ENCODE assay signal across 12 cellular contexts in the genomic region with DNA sequence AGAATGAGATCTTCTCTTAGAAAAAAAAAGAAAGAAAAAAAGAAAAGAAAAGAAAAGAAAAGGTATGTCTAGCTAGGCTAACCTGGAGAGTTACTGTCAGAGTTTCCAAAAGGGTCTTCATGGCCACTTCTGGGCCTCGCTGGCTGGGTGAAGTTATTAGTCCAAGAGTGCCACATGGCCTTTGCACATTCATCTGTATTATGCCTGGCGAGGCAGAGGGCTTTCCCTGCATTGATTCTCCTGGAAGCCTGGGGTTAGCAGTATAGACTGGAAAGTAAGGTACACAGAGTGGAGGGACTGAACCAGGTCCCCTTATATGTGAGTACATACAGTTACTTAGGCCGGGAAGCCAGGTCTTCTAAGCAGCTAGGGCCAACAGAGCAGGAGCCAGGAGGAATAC. TPM values are rescaled to one million over a fixed set of nuclear protein-coding genes. Genes with fewer than 3 reads are reported as not detected.
DNase-seq lines count a peak whose midpoint lies in the region; ATAC-seq and TF ChIP-seq lines count a peak whose summit lies in the region.
"Had no signal": no experiment of that assay in that cellular context is flagged by ENCODE, and none has a peak within 500 bp of the region (broad histone marks: within the 10 kb centered on the region; RNA-seq: fewer than 3 reads in every experiment).

No MANE protein-coding gene starts in this region.

- H3K27me3 ChIP-seq in WERI-Rb-1 (ENCODE audit: insufficient read depth, low read depth, severe bottlenecking): no peaks in the 10 kb centered on the region
- H3K27me3 ChIP-seq in mesendoderm (ENCODE audit: insufficient read depth, low read length, poor library complexity): no peaks in the 10 kb centered on the region
- no peaks in the 10 kb centered on the region for H3K27me3 ChIP-seq in thymus (ENCODE audit: control insufficient read depth, insufficient read depth)
- H3K27me3 ChIP-seq in CD4-positive, alpha-beta T cell (ENCODE audit: control insufficient read depth, insufficient read depth, low read length): no peaks in the 10 kb centered on the region
- H3K27me3 ChIP-seq in gastroesophageal sphincter: no peaks in the 10 kb centered on the region

- H3K4me3 ChIP-seq in WERI-Rb-1 (ENCODE audit: low read depth, low read length) (no peak overlapping the region), mesendoderm (ENCODE audit: low read length) (no peak overlapping the region), thymus (ENCODE audit: low read length) (no peak overlapping the region), gastroesophageal sphincter (no peak overlapping the region)
- H3K4me3 ChIP-seq: GM23248 had no signal

- no peaks in the 10 kb centered on the region for H3K79me1 ChIP-seq in mesendoderm (ENCODE audit: low read length)

- POLR2A ChIA-PET in CD4-positive, alpha-beta T cell (lab: Charles Lee): no interaction called here

- no peak overlapping the region for H3K23ac ChIP-seq in mesendoderm (ENCODE audit: low read length)

- H3K79me2 ChIP-seq in mesendoderm (ENCODE audit: control insufficient read depth, insufficient read depth, low read length): no peaks in the 10 kb centered on the region

- H3K18ac ChIP-seq in mesendoderm (ENCODE audit: low read length): no peak overlapping the region

- no peak for ATAC-seq in CD4-positive, alpha-beta T cell (ENCODE audit: poor library complexity)
- no peak for ATAC-seq in gastroesophageal sphincter

- no peak for TF ChIP-seq CTCF in WERI-Rb-1 (IDR thresholded peaks at IDR 0.05; ENCODE audit: low read depth, low read length)
- no peak for TF ChIP-seq CTCF in CD4-positive, alpha-beta T cell (IDR thresholded peaks at IDR 0.05)
- no peak for TF ChIP-seq CTCF in gastroesophageal sphincter (IDR thresholded peaks at IDR 0.05)

- TF ChIP-seq POLR2A in gastroesophageal sphincter (IDR thresholded peaks at IDR 0.05): no peak

- no peak overlapping the region for H4K8ac ChIP-seq in mesendoderm (ENCODE audit: low read depth, low read length)

- H3K4me1 Mint-ChIP-seq in CD4-positive, alpha-beta T cell (ENCODE audit: low read depth): no peaks in the 10 kb centered on the region

- H4K5ac ChIP-seq in mesendoderm (ENCODE audit: low read length): no peak overlapping the region

- H3K27ac Mint-ChIP-seq in CD4-positive, alpha-beta T cell: no peak overlapping the region

- CTCF ChIA-PET in CD4-positive, alpha-beta T cell (lab: Charles Lee): no interaction called here

- H3K4ac ChIP-seq in mesendoderm (ENCODE audit: low read depth, low read length): no peak overlapping the region

- H3K4me1 ChIP-seq in mesendoderm (ENCODE audit: control insufficient read depth, low read depth, low read length) (peaks cover 15% of the 10 kb centered on the region), thymus (ENCODE audit: control insufficient read depth, insufficient read depth, low read length) (peaks cover 24% of the 10 kb centered on the region), gastroesophageal sphincter (peaks cover 0 to 11% (median 3%) of the 10 kb centered on the region in 3 donors)

- no peak overlapping the region for H3K4me3 Mint-ChIP-seq in CD4-positive, alpha-beta T cell

- no peak overlapping the region for H3K4me2 ChIP-seq in mesendoderm (ENCODE audit: low read length)

- H3K36me3 Mint-ChIP-seq in CD4-positive, alpha-beta T cell (ENCODE audit: low read depth): no peaks in the 10 kb centered on the region

- H3K9ac ChIP-seq in mesendoderm (ENCODE audit: low read length): no peak overlapping the region
- H3K9ac ChIP-seq: SK-N-SH had no signal

- H2BK120ac ChIP-seq in mesendoderm (ENCODE audit: low read depth, low read length): no peak overlapping the region

- H3K27me3 Mint-ChIP-seq in CD4-positive, alpha-beta T cell: no peaks in the 10 kb centered on the region

- H2AK5ac ChIP-seq in mesendoderm (ENCODE audit: low read length): peak overlapping the region; percentile 32

- H3K9me3 Mint-ChIP-seq in CD4-positive, alpha-beta T cell: no peaks in the 10 kb centered on the region

- intact Hi-C loops in CD4-positive, alpha-beta T cell (cut with DNase I, micrococcal nuclease): no loop called here

- H3K27ac ChIP-seq in KOPT-K1 (ENCODE audit: low read depth, low read length, poor library complexity, severe bottlenecking) (peak overlapping the region; percentile 99), WERI-Rb-1 (peak overlapping the region; percentile 72), mesendoderm (ENCODE audit: low read depth, low read length) (no peak overlapping the region), thymus (ENCODE audit: low read depth) (peak overlapping the region; percentile 40), gastroesophageal sphincter (no peak overlapping the region)
- H3K27ac ChIP-seq in CD4-positive, alpha-beta T cell (ENCODE audit: low read depth, low read length): no peak overlapping the region
- H3K27ac ChIP-seq: GM23248 had no signal

- WGBS in mesendoderm (ENCODE audit: extremely low coverage, insufficient coverage, low lambda C conversion rate): no CpG with 5 or more reads among the region's 3 CpGs
- 92% methylated on average over 3 of the region's 3 CpGs for WGBS in thymus
- 90% methylated on average over 3 of the region's 3 CpGs; no CpG with 5 or more reads in 1 of the 2 donors for WGBS in gastroesophageal sphincter (ENCODE audit: low coverage in 1 of 2), 2 donors

- no peak overlapping the region for H2BK5ac ChIP-seq in mesendoderm (ENCODE audit: low read length)

- H2BK15ac ChIP-seq in mesendoderm (replicated peaks; ENCODE audit: low read depth): no peak overlapping the region

- TF ChIP-seq EP300 in gastroesophageal sphincter (IDR thresholded peaks at IDR 0.05): no peak

- peak overlapping the region; percentile 22 for H3K56ac ChIP-seq in mesendoderm (ENCODE audit: low read length)

- DNase-seq in WERI-Rb-1 (no peak), mesendoderm (no peak)
- DNase-seq in CD4-positive, alpha-beta T cell: no peak
- DNase-seq in activated CD4-positive, alpha-beta T cell treated with anti-CD3 and anti-CD28 coated beads, Interleukin-2, amount 50 U/mL, for 4 hours: no peak
- DNase-seq: AML-193, HCEC 1CT, NCI-H1694 treated with DMSO at 0.1 percent for 48 hours, SK-N-SH had no signal

- H3K9me3 ChIP-seq in KOPT-K1 (ENCODE audit: insufficient read depth, low read length, poor library complexity, severe bottlenecking) (no peaks in the 10 kb centered on the region), WERI-Rb-1 (ENCODE audit: severe bottlenecking) (no peaks in the 10 kb centered on the region), thymus (ENCODE audit: control insufficient read depth) (no peaks in the 10 kb centered on the region), gastroesophageal sphincter (no peaks in the 10 kb centered on the region)
- no peaks in the 10 kb centered on the region for H3K9me3 ChIP-seq in CD4-positive, alpha-beta T cell (ENCODE audit: control insufficient read depth, low read length)
- H3K9me3 ChIP-seq: SK-N-SH had no signal

- H3K36me3 ChIP-seq in KOPT-K1 (ENCODE audit: insufficient read depth, low read length): no peaks in the 10 kb centered on the region
- H3K36me3 ChIP-seq in WERI-Rb-1: no peaks in the 10 kb centered on the region
- H3K36me3 ChIP-seq in mesendoderm (ENCODE audit: control insufficient read depth, insufficient read depth, low read length): no peaks in the 10 kb centered on the region
- H3K36me3 ChIP-seq in thymus (ENCODE audit: control insufficient read depth, insufficient read depth): no peaks in the 10 kb centered on the region
- H3K36me3 ChIP-seq in gastroesophageal sphincter: no peaks in the 10 kb centered on the region

RNA-seq across cellular contexts. Expression of a gene that starts 54.8 kb away (rescaled TPM):
- polyA plus RNA-seq in mesendoderm (2013, experiment 1 of 2): 8.1 TPM
- 8.8 TPM for polyA plus RNA-seq in mesendoderm (2013, experiment 2 of 2)
- polyA plus RNA-seq in thymus: 5.7 TPM
- total RNA-seq in CD4-positive, alpha-beta T cell: not detected
- total RNA-seq in gastroesophageal sphincter: 10 to 100 TPM in 3 of 4 donors, 1 to 10 TPM in 1; 8.5 to 36.4 (median 16.7) TPM

Comparison
In these comparisons a context has a peak if more than half of its experiments do, and no peak if none do; other contexts are left out.
1. H3K27ac ChIP-seq: peak in KOPT-K1 (single experiment), WERI-Rb-1 (single experiment) and thymus (single experiment); none in mesendoderm (single experiment), CD4-positive, alpha-beta T cell (single experiment) and gastroesophageal sphincter (0 of 4).
2. RNA of a gene that starts 54.8 kb away (total RNA-seq): 8.5 to 36.4 TPM in gastroesophageal sphincter; not detected in CD4-positive, alpha-beta T cell; every median in the first group is over 4 times any median in the second.